Comparison of ENCODE assay signal across 9 cellular contexts in genomic region chr3:35620238-35620637, GRCh38. TPM values are rescaled to one million over a fixed set of nuclear protein-coding genes. Genes with fewer than 3 reads are reported as not detected.
"Had no signal": no experiment of that assay in that cellular context is flagged by ENCODE, and none has a peak within 500 bp of the region (broad histone marks: within the 10 kb centered on the region; RNA-seq: fewer than 3 reads in every experiment).

No MANE protein-coding gene starts in this region.

RNA-seq across cellular contexts. Expression of gene ARPP21, which starts 19.1 kb away (rescaled TPM):
- total RNA-seq: left lung, lower lobe of right lung, mammary epithelial cell, natural killer cell, posterior vena cava, right atrium auricular region, smooth muscle cell, tibial nerve had no signal
- polyA plus RNA-seq: keratinocyte, mammary epithelial cell, smooth muscle cell had no signal
